19 cellular contexts compared by ENCODE assay signal in the genomic region with DNA sequence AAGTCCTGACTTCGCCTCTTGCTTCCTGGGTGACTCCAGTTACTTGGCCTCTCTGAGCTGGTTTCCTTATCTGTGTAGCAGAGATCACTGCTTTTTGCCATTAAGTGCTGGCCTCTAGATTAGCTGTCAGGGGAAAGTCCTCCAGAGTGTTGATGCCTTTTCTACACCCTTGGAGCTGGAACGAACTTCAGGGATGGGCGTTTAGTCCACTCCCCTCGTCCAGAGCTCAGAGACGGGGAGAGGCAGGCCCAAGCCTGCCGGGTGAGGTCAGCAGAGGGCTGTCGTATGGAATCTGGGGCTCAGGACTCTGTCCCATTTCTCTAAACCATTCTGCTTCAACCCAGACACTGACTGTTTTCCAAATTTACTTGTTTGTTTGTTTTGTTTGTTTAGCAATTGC.
DNase-seq lines count a peak whose midpoint lies in the region; ATAC-seq, FAIRE-seq and TF ChIP-seq lines count a peak whose summit lies in the region.
"Had no signal": no experiment of that assay in that cellular context is flagged by ENCODE, and none has a peak within 500 bp of the region (broad histone marks: within the 10 kb centered on the region; RNA-seq: fewer than 3 reads in every experiment).

No MANE protein-coding gene starts in this region.

- H3K4me1 ChIP-seq in Peyer's patch: peaks cover 0 to 19% (median 4%) of the 10 kb centered on the region in 4 donors
- peaks cover 6% of the 10 kb centered on the region for H3K4me1 ChIP-seq in smooth muscle cell (ENCODE audit: low read depth)

- H3K79me2 ChIP-seq in smooth muscle cell (ENCODE audit: low read depth): no peaks in the 10 kb centered on the region

- peaks cover 0 to 16% (median 0%) of the 10 kb centered on the region in 3 donors for H3K36me3 ChIP-seq in Peyer's patch
- no peaks in the 10 kb centered on the region for H3K36me3 ChIP-seq in smooth muscle cell (ENCODE audit: low read depth)
- peaks cover 5% of the 10 kb centered on the region for H3K36me3 ChIP-seq in MG63
- H3K36me3 ChIP-seq: lower lobe of right lung, tibial artery had no signal

- FAIRE-seq in HTR-8/SVneo (lab: Jason Lieb, UNC): no peak
- FAIRE-seq: astrocyte had no signal

- H3K4me3 ChIP-seq in Peyer's patch (no peak overlapping the region), dorsolateral prefrontal cortex (no peak overlapping the region), smooth muscle cell (no peak overlapping the region), MG63 (no peak overlapping the region)
- H3K4me3 ChIP-seq: heart left ventricle, lower lobe of right lung, tibial artery had no signal

- no peaks in the 10 kb centered on the region for H3K27me3 ChIP-seq in Peyer's patch
- no peaks in the 10 kb centered on the region for H3K27me3 ChIP-seq in dorsolateral prefrontal cortex
- H3K27me3 ChIP-seq in smooth muscle cell (ENCODE audit: low read depth): no peaks in the 10 kb centered on the region
- no peaks in the 10 kb centered on the region for H3K27me3 ChIP-seq in MG63
- H3K27me3 ChIP-seq: heart left ventricle, tibial artery had no signal

- peaks cover 17% of the 10 kb centered on the region for H3F3A ChIP-seq in smooth muscle cell (ENCODE audit: low read depth)

- H3K4me2 ChIP-seq in smooth muscle cell: peak overlapping the region; percentile 45

- no peak overlapping the region for H3K9ac ChIP-seq in smooth muscle cell (ENCODE audit: low read depth)

- 17% methylated on average over 7 of the region's 7 CpGs for WGBS in smooth muscle cell (ENCODE audit: low lambda C conversion rate)

- H3K27ac ChIP-seq in Peyer's patch (peak overlapping the region in 3 of 4 donors; percentile 37 to 92 (median 66)), dorsolateral prefrontal cortex (peak overlapping the region in 37 of 59 donors; percentile 3 to 81 (median 56)), smooth muscle cell (ENCODE audit: low read depth) (peak overlapping the region; percentile 15)
- H3K27ac ChIP-seq: tibial artery had no signal

- TF ChIP-seq POLR2A in Peyer's patch (IDR thresholded peaks at IDR 0.05): peak in 1 of 2 donors; percentile 16

- H3K9me3 ChIP-seq in Peyer's patch (no peaks in the 10 kb centered on the region), smooth muscle cell (replicated peaks; ENCODE audit: low read depth) (no peaks in the 10 kb centered on the region), MG63 (no peaks in the 10 kb centered on the region)
- H3K9me3 ChIP-seq: heart left ventricle, lower lobe of right lung, tibial artery had no signal

- peak in 3 of 6 experiments; percentile 30 to 47 (median 32) for TF ChIP-seq CTCF in Peyer's patch (IDR thresholded peaks at IDR 0.05)
- TF ChIP-seq CTCF in dorsolateral prefrontal cortex (IDR thresholded peaks at IDR 0.05 in 54 of 56, conservative IDR thresholded peaks at IDR 0.05 in 2 of 56; ENCODE audit: low read depth in 1 of 56, partially characterized antibody in 56 of 56): no peak
- no peak for TF ChIP-seq CTCF in smooth muscle cell (IDR thresholded peaks at IDR 0.05; ENCODE audit: borderline replicate concordance, insufficient read depth, poor library complexity, severe bottlenecking)

- intact Hi-C loops in dorsolateral prefrontal cortex (cut with DNase I): no loop called here

- ATAC-seq in GM21381 (IDR thresholded peaks at IDR 0.05; ENCODE audit: unreplicated experiment): no peak
- ATAC-seq in GM19351 (IDR thresholded peaks at IDR 0.05; ENCODE audit: unreplicated experiment): no peak

- H2AFZ ChIP-seq in smooth muscle cell (ENCODE audit: low read depth): peak overlapping the region; percentile 30

- no peaks in the 10 kb centered on the region for H4K20me1 ChIP-seq in smooth muscle cell (ENCODE audit: low read depth)

- DNase-seq in Peyer's patch (peak in 2 of 3 donors; percentile 70 to 73), dorsolateral prefrontal cortex (no peak), islet precursor cell (peak; percentile 71), smooth muscle cell (lab: John Stamatoyannopoulos, UW; ENCODE audit: unreplicated experiment) (no peak), HTR-8/SVneo (ENCODE audit: insufficient read length, low spot score) (no peak), MG63 (no peak)
- DNase-seq: DMS79, HCEC 1CT, Karpas-422, lower lobe of right lung, NCI-H2029, NCI-H774, SHP77, T1000, tibial artery had no signal

Comparison
In these comparisons a context has a peak if more than half of its experiments do, and no peak if none do; other contexts are left out.
1. DNase-seq: peak in Peyer's patch (2 of 3) and islet precursor cell (single experiment); none in dorsolateral prefrontal cortex (0 of 10), smooth muscle cell (single experiment), HTR-8/SVneo (single experiment) and MG63 (single experiment).
2. H3K27ac ChIP-seq: peak in every context shown above with its lines; median percentile 66 in Peyer's patch; 56 in dorsolateral prefrontal cortex; 15 in smooth muscle cell.